ENCODE assay signal across 12 cellular contexts in the genomic region with DNA sequence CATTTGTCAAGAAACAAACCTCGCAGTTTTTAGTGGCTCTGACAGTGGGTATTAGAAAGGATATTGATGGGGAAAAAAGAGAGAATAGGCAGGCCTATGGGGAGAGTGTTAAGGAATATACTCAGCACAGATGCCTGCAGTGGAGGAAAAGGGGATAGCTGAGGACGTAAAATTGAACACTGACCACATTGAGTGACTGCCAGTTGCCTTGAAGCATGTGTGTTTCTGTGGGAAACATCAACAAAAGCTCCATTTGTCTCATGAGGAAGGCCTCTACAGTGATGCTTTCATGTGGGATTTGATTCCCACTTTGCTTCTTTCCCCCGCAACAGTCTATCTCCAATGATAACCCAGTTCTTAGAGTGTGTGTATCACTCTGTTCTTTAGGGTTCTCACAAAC.
"Had no signal": no experiment of that assay in that cellular context is flagged by ENCODE, and none has a peak within 500 bp of the region (broad histone marks: within the 10 kb centered on the region; RNA-seq: fewer than 3 reads in every experiment).

No MANE protein-coding gene starts in this region.

- ATAC-seq: effector memory CD8-positive, alpha-beta T cell; left lobe of liver; mucosa of descending colon; stimulated activated naive B cell treated with anti-CD40 and anti-IgM and Interleukin-4, amounts not matched to agents 10 μg/mL and 1 μg/mL and 100 μg/mL, for 72 hours had no signal

- H3K4me3 Mint-ChIP-seq: activated naive CD4-positive, alpha-beta T cell treated with anti-CD3 and anti-CD28 coated beads, Interleukin-2, amount 50 U/mL, for 24 hours; effector memory CD8-positive, alpha-beta T cell; naive B cell; stimulated activated naive B cell treated with anti-CD40 and anti-IgM and Interleukin-4, amounts not matched to agents 10 μg/mL and 1 μg/mL and 100 μg/mL, for 72 hours had no signal

- H3K4me1 Mint-ChIP-seq: activated naive CD4-positive, alpha-beta T cell treated with anti-CD3 and anti-CD28 coated beads, Interleukin-2, amount 50 U/mL, for 24 hours; naive B cell; stimulated activated naive B cell treated with anti-CD40 and anti-IgM and Interleukin-4, amounts not matched to agents 10 μg/mL and 1 μg/mL and 100 μg/mL, for 72 hours had no signal

- DNase-seq: activated CD4-positive, CD25-positive, alpha-beta regulatory T cell treated with anti-CD3 and anti-CD28 coated beads, Interleukin-2, amount 50 U/mL, for 72 hours; activated gamma-delta T cell; dermis blood vessel endothelial cell; effector memory CD8-positive, alpha-beta T cell; mucosa of descending colon; naive B cell; retina; stimulated activated naive B cell treated with anti-CD40 and anti-IgM and Interleukin-4, amounts not matched to agents 10 μg/mL and 1 μg/mL and 100 μg/mL, for 72 hours; T-helper 2 cell; tibial artery had no signal

- H3K27ac Mint-ChIP-seq: activated naive CD4-positive, alpha-beta T cell treated with anti-CD3 and anti-CD28 coated beads, Interleukin-2, amount 50 U/mL, for 24 hours; effector memory CD8-positive, alpha-beta T cell; naive B cell; stimulated activated naive B cell treated with anti-CD40 and anti-IgM and Interleukin-4, amounts not matched to agents 10 μg/mL and 1 μg/mL and 100 μg/mL, for 72 hours had no signal

- H3K27me3 Mint-ChIP-seq: activated naive CD4-positive, alpha-beta T cell treated with anti-CD3 and anti-CD28 coated beads, Interleukin-2, amount 50 U/mL, for 24 hours; effector memory CD8-positive, alpha-beta T cell; stimulated activated naive B cell treated with anti-CD40 and anti-IgM and Interleukin-4, amounts not matched to agents 10 μg/mL and 1 μg/mL and 100 μg/mL, for 72 hours had no signal

- H3K36me3 Mint-ChIP-seq: activated naive CD4-positive, alpha-beta T cell treated with anti-CD3 and anti-CD28 coated beads, Interleukin-2, amount 50 U/mL, for 24 hours; naive B cell; stimulated activated naive B cell treated with anti-CD40 and anti-IgM and Interleukin-4, amounts not matched to agents 10 μg/mL and 1 μg/mL and 100 μg/mL, for 72 hours had no signal
